In genomic region chr22:41511521-41511968, GRCh38 we compare ENCODE assay signal across 18 cellular contexts. TPM values are rescaled to one million over a fixed set of nuclear protein-coding genes. Genes with fewer than 3 reads are reported as not detected.
DNase-seq lines count a peak whose midpoint lies in the region; ATAC-seq and TF ChIP-seq lines count a peak whose summit lies in the region.
"Had no signal": no experiment of that assay in that cellular context is flagged by ENCODE, and none has a peak within 500 bp of the region (broad histone marks: within the 10 kb centered on the region; RNA-seq: fewer than 3 reads in every experiment).

No MANE protein-coding gene starts in this region.

- H3K36me3 Mint-ChIP-seq in osteocyte (ENCODE audit: unreplicated experiment), result peaks cover 21% of the 10 kb centered on the region

- CTCF ChIA-PET in RWPE1 (lab: Yijun Ruan, JAX), result no interaction called here

- no peaks in the 10 kb centered on the region for H3K9me3 ChIP-seq in heart left ventricle
- no peaks in the 10 kb centered on the region for H3K9me3 ChIP-seq in upper lobe of right lung
- H3K9me3 ChIP-seq in BE2C, result no peaks in the 10 kb centered on the region
- no peaks in the 10 kb centered on the region for H3K9me3 ChIP-seq in HAP-1

- peaks cover 0 to 90% (median 80%) of the 10 kb centered on the region in 9 donors for H3K36me3 ChIP-seq in heart left ventricle
- H3K36me3 ChIP-seq in upper lobe of right lung, result peaks cover 87% of the 10 kb centered on the region
- peaks cover 62% of the 10 kb centered on the region for H3K36me3 ChIP-seq in BE2C
- H3K36me3 ChIP-seq in HAP-1 (replicated peaks), result peaks cover 62% of the 10 kb centered on the region

- peaks cover 22% of the 10 kb centered on the region for H3K4me1 Mint-ChIP-seq in osteocyte (ENCODE audit: unreplicated experiment)

- intact Hi-C loops in heart left ventricle (cut with DNase I), result loop anchor here in 1 of 10 donors (5.0 kb wide), 1 partner anchor 39 kb away; no protein-coding TSS in a partner anchor
- intact Hi-C loops in upper lobe of right lung (cut with DNase I), result no loop called here

- WGBS in heart left ventricle, 4 donors, result 34 to 50% (median 42%) methylated on average over 2 of the region's 2 CpGs

- no peak for TF ChIP-seq CTCF in C4-2B (conservative IDR thresholded peaks at IDR 0.05)
- no peak for TF ChIP-seq CTCF in RWPE1 (conservative IDR thresholded peaks at IDR 0.05; ENCODE audit: low read depth)
- no peak for TF ChIP-seq CTCF in heart left ventricle (IDR thresholded peaks at IDR 0.05)
- TF ChIP-seq CTCF in osteocyte (IDR thresholded peaks at IDR 0.05), result no peak
- no peak for TF ChIP-seq CTCF in upper lobe of right lung (IDR thresholded peaks at IDR 0.05)
- no peak for TF ChIP-seq CTCF in BE2C (IDR thresholded peaks at IDR 0.05; ENCODE audit: low read depth, low read length)

- H3K4me1 ChIP-seq in heart left ventricle, result peaks cover 0 to 79% (median 27%) of the 10 kb centered on the region in 12 donors
- no peaks in the 10 kb centered on the region for H3K4me1 ChIP-seq in upper lobe of right lung
- H3K4me1 ChIP-seq in BE2C, result no peaks in the 10 kb centered on the region
- H3K4me1 ChIP-seq in HAP-1, result peaks cover 2% of the 10 kb centered on the region; the same call in 1 of the 2 replicates

- no peaks in the 10 kb centered on the region for H3K27me3 ChIP-seq in heart left ventricle
- H3K27me3 ChIP-seq in upper lobe of right lung, result no peaks in the 10 kb centered on the region
- H3K27me3 ChIP-seq in BE2C, result no peaks in the 10 kb centered on the region
- no peaks in the 10 kb centered on the region for H3K27me3 ChIP-seq in HAP-1 (ENCODE audit: low read depth)
- H3K27me3 ChIP-seq: brain microvascular endothelial cell had no signal

- ATAC-seq in heart left ventricle (peak; percentile 53 to 80 (median 76)), upper lobe of right lung (no peak)
- ATAC-seq: natural killer cell had no signal

- TF ChIP-seq POLR2A in heart left ventricle (IDR thresholded peaks at IDR 0.05), result no peak

- POLR2A ChIA-PET in RWPE1 (lab: Yijun Ruan, JAX; ENCODE audit: low non-redundant PET), result no interaction called here

- no peaks in the 10 kb centered on the region for H3K27me3 Mint-ChIP-seq in osteocyte (ENCODE audit: unreplicated experiment)

- in situ Hi-C loops in HAP-1 (cut with MboI; ENCODE audit: low sequenced_read_pairs), result no loop called here

- no peaks in the 10 kb centered on the region for H3K9me3 Mint-ChIP-seq in osteocyte (ENCODE audit: unreplicated experiment)
- H3K9me3 Mint-ChIP-seq: natural killer cell had no signal

- H3K27ac ChIP-seq in C4-2B, result peak overlapping the region; percentile 89
- H3K27ac ChIP-seq in RWPE1, result peak overlapping the region; percentile 79
- H3K27ac ChIP-seq in heart left ventricle, result peak overlapping the region in 11 of 12 donors; percentile 24 to 89 (median 73)
- H3K27ac ChIP-seq in upper lobe of right lung, result no peak overlapping the region
- H3K27ac ChIP-seq: brain microvascular endothelial cell had no signal

- no peak overlapping the region for H3K4me3 Mint-ChIP-seq in osteocyte (ENCODE audit: unreplicated experiment)
- H3K4me3 Mint-ChIP-seq: natural killer cell had no signal

- H3K27ac Mint-ChIP-seq in osteocyte (ENCODE audit: unreplicated experiment), result peak overlapping the region; percentile 98
- H3K27ac Mint-ChIP-seq: natural killer cell had no signal

- DNase-seq in RWPE1 (ENCODE audit: low spot score) (no peak), heart left ventricle (peak in 2 of 5 donors; percentile 63 to 72), osteocyte (ENCODE audit: extremely low spot score, unreplicated experiment) (no peak), upper lobe of right lung (no peak), NCI-H187 (lab: John Stamatoyannopoulos, UW) (no peak), BE2C (no peak), HAP-1 (ENCODE audit: low spot score in 2 of 2) (no peak)
- DNase-seq: activated CD8-positive, alpha-beta memory T cell treated with anti-CD3 and anti-CD28 coated beads, Interleukin-2, amount 50 U/mL, for 4 hours; activated gamma-delta T cell treated with Interleukin-2 at 50 U/mL for 16 hours; brain microvascular endothelial cell; natural killer cell; NCI-H1694 treated with DMSO at 0.1 percent for 48 hours; NCI-H526; T-helper 9 cell had no signal

- no peak overlapping the region for H3K4me3 ChIP-seq in heart left ventricle
- no peak overlapping the region for H3K4me3 ChIP-seq in upper lobe of right lung
- no peak overlapping the region for H3K4me3 ChIP-seq in BE2C (ENCODE audit: low read depth, low read length)
- H3K4me3 ChIP-seq in HAP-1, result no peak overlapping the region

RNA-seq across cellular contexts. Expression of gene POLR3H, which starts 32.7 kb away (rescaled TPM):
- total RNA-seq in heart left ventricle (10 to 100 TPM; 12.2 to 27.4 (median 18.3) TPM), osteocyte (38.2 and 39.7 TPM in 2 replicates), upper lobe of right lung (43.7 TPM)
- 10 to 100 TPM; 20.2 to 31.2 TPM for polyA plus RNA-seq in heart left ventricle
- polyA plus RNA-seq in BE2C (2012; ENCODE audit: insufficient read depth, insufficient read length, low read depth), result 135 TPM

RNA-seq across cellular contexts. Expression of gene ACO2, which starts 42.6 kb away (rescaled TPM):
- total RNA-seq in heart left ventricle (1,000 to 10,000 TPM in 2 of 9 donors, 100 to 1,000 TPM in 7; 503 to 1,146 (median 862) TPM), osteocyte (71.8 and 77.3 TPM in 2 replicates), upper lobe of right lung (84.1 TPM)
- polyA plus RNA-seq in heart left ventricle, result 100 to 1,000 TPM; 375 to 431 TPM
- polyA plus RNA-seq in BE2C (2012; ENCODE audit: insufficient read depth, insufficient read length, low read depth), result 205 TPM

RNA-seq across cellular contexts. Expression of gene PHF5A, which starts 43.1 kb away (rescaled TPM):
- 10 to 100 TPM; 13.4 to 29.3 (median 20.0) TPM for total RNA-seq in heart left ventricle
- polyA plus RNA-seq in heart left ventricle, result 10 to 100 TPM; 40.3 to 49.9 TPM
- 29.0 and 30.9 TPM in 2 replicates for total RNA-seq in osteocyte
- 32.9 TPM for total RNA-seq in upper lobe of right lung
- 125 TPM for polyA plus RNA-seq in BE2C (2012; ENCODE audit: insufficient read depth, insufficient read length, low read depth)

RNA-seq across cellular contexts. Expression of gene CSDC2, which starts 49.3 kb away (rescaled TPM):
- total RNA-seq in heart left ventricle (100 to 1,000 TPM in 8 of 9 donors, 10 to 100 TPM in 1; 94.1 to 564 (median 266) TPM), osteocyte (5.2 and 5.3 TPM in 2 replicates), upper lobe of right lung (6.3 TPM)
- 100 to 1,000 TPM; 300 to 463 TPM for polyA plus RNA-seq in heart left ventricle
- 1.3 TPM for polyA plus RNA-seq in BE2C (2012; ENCODE audit: insufficient read depth, insufficient read length, low read depth)
- total RNA-seq: HT-29, natural killer cell, OCI-LY7, SK-MEL-5 had no signal
